In genomic region chr11:92837595-92837994, GRCh38 we compare ENCODE assay signal across 1 cellular context.
TF ChIP-seq lines count a peak whose summit lies in the region.

No MANE protein-coding gene starts in this region.

TF ChIP-seq in neural cell, 6 proteins besides CTCF, POLR2A, EP300 and RAD21 (continued from another document):
- TF ChIP-seq, protein P1, sequence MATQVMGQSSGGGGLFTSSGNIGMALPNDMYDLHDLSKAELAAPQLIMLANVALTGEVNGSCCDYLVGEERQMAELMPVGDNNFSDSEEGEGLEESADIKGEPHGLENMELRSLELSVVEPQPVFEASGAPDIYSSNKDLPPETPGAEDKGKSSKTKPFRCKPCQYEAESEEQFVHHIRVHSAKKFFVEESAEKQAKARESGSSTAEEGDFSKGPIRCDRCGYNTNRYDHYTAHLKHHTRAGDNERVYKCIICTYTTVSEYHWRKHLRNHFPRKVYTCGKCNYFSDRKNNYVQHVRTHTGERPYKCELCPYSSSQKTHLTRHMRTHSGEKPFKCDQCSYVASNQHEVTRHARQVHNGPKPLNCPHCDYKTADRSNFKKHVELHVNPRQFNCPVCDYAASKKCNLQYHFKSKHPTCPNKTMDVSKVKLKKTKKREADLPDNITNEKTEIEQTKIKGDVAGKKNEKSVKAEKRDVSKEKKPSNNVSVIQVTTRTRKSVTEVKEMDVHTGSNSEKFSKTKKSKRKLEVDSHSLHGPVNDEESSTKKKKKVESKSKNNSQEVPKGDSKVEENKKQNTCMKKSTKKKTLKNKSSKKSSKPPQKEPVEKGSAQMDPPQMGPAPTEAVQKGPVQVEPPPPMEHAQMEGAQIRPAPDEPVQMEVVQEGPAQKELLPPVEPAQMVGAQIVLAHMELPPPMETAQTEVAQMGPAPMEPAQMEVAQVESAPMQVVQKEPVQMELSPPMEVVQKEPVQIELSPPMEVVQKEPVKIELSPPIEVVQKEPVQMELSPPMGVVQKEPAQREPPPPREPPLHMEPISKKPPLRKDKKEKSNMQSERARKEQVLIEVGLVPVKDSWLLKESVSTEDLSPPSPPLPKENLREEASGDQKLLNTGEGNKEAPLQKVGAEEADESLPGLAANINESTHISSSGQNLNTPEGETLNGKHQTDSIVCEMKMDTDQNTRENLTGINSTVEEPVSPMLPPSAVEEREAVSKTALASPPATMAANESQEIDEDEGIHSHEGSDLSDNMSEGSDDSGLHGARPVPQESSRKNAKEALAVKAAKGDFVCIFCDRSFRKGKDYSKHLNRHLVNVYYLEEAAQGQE (IDR thresholded peaks at IDR 0.05; ENCODE audit: borderline replicate concordance), result no peak
